ENCODE assay signal across 8 cellular contexts in the genomic region with DNA sequence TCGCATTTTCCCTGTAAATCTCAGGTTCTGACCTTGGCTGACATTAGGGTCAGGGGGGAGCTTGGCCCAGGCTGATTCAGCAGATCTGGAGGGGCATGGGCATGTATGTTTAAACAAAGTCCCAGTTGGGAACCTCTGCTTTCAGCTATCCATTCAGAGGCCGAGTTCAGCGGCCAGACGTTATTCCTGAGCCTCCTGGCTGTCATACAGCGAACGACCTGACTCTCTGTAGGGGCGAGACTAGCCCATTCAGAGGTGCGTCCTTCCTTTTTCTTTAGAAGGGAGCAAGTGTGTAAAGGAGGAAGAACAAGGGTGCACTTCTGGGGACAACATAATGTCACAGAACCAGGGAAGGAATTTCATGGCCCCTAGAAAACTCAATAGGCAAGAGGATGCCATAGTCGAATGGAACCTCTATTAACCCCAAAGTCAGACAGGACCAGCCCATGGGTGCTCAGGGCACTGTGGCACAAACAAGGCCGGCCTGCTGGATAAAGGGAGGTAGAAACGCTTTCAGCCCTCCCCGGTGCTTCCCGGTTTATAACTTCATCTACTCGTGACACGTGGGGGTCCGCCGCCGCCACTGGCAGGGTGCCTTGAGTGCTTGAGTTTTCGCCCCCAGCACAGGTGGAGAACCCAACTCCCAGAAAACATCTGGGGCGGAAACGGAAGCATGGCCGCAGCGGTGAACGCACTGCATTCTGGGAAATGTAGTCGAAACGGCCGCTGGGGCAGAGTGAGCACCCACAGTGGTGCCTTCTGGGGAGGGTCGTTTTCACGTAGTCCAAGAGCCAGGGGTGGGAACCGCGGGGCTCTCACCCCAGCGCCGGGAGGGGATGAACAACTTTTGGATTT. TPM values are rescaled to one million over a fixed set of nuclear protein-coding genes. Genes with fewer than 3 reads are reported as not detected.
DNase-seq lines count a peak whose midpoint lies in the region; ATAC-seq, FAIRE-seq and TF ChIP-seq lines count a peak whose summit lies in the region.

No MANE protein-coding gene starts in this region.

- FAIRE-seq in GM12891 (lab: Jason Lieb, UNC) = peak; percentile 95

- CTCF ChIA-PET in activated CD8-positive, alpha-beta memory T cell treated with anti-CD3 and anti-CD28 coated beads, Interleukin-2, amount 10 ng/mL, durations not matched to agents 7 days and 5 days (lab: Charles Lee) = interaction anchor here (1.1 to 1.6 kb wide), 3 partner anchors 16 to 342 kb away, joined by 3 to 9 read pairs (median 4); no protein-coding TSS in a partner anchor

- H3K27ac Mint-ChIP-seq in activated CD8-positive, alpha-beta memory T cell treated with anti-CD3 and anti-CD28 coated beads, Interleukin-2, amount 10 ng/mL, durations not matched to agents 7 days and 5 days = peak overlapping the region; percentile 78
- peak overlapping the region; percentile 79 for H3K27ac Mint-ChIP-seq in endothelial cell (ENCODE audit: unreplicated experiment)

- H3K27me3 ChIP-seq in mononuclear cell (ENCODE audit: insufficient read depth, low read length) = no peaks in the 10 kb centered on the region

- H3K9me3 ChIP-seq in mononuclear cell (ENCODE audit: low read depth, low read length) = no peaks in the 10 kb centered on the region

- TF ChIP-seq CTCF in endothelial cell (IDR thresholded peaks at IDR 0.05; ENCODE audit: unreplicated experiment) = no peak

- H3K36me3 Mint-ChIP-seq in activated CD8-positive, alpha-beta memory T cell treated with anti-CD3 and anti-CD28 coated beads, Interleukin-2, amount 10 ng/mL, durations not matched to agents 7 days and 5 days = no peaks in the 10 kb centered on the region
- H3K36me3 Mint-ChIP-seq in endothelial cell (ENCODE audit: low read depth, unreplicated experiment) = no peaks in the 10 kb centered on the region

- H3K4me1 ChIP-seq in mononuclear cell (ENCODE audit: insufficient read depth, low read length) = peaks cover 43% of the 10 kb centered on the region

- H3K4me1 Mint-ChIP-seq in activated CD8-positive, alpha-beta memory T cell treated with anti-CD3 and anti-CD28 coated beads, Interleukin-2, amount 10 ng/mL, durations not matched to agents 7 days and 5 days = peaks cover 33% of the 10 kb centered on the region
- H3K4me1 Mint-ChIP-seq in endothelial cell (ENCODE audit: unreplicated experiment) = peaks cover 20% of the 10 kb centered on the region

- H3K9me3 Mint-ChIP-seq in activated CD8-positive, alpha-beta memory T cell treated with anti-CD3 and anti-CD28 coated beads, Interleukin-2, amount 10 ng/mL, durations not matched to agents 7 days and 5 days (ENCODE audit: low read depth) = no peaks in the 10 kb centered on the region
- H3K9me3 Mint-ChIP-seq in endothelial cell (ENCODE audit: unreplicated experiment) = no peaks in the 10 kb centered on the region

- H3K27me3 Mint-ChIP-seq in activated CD8-positive, alpha-beta memory T cell treated with anti-CD3 and anti-CD28 coated beads, Interleukin-2, amount 10 ng/mL, durations not matched to agents 7 days and 5 days = no peaks in the 10 kb centered on the region
- H3K27me3 Mint-ChIP-seq in endothelial cell (ENCODE audit: unreplicated experiment) = no peaks in the 10 kb centered on the region

- peak overlapping the region; percentile 71 for H3K4me3 Mint-ChIP-seq in activated CD8-positive, alpha-beta memory T cell treated with anti-CD3 and anti-CD28 coated beads, Interleukin-2, amount 10 ng/mL, durations not matched to agents 7 days and 5 days
- H3K4me3 Mint-ChIP-seq in endothelial cell (ENCODE audit: unreplicated experiment) = no peak overlapping the region

- ATAC-seq in HG02623 (IDR thresholded peaks at IDR 0.05; ENCODE audit: unreplicated experiment) = peak; percentile 70
- ATAC-seq in activated CD8-positive, alpha-beta memory T cell treated with anti-CD3 and anti-CD28 coated beads, Interleukin-2, amount 10 ng/mL, durations not matched to agents 7 days and 5 days = peak; percentile 95

- peak overlapping the region; percentile 24 for H3K4me3 ChIP-seq in mononuclear cell (ENCODE audit: low read length)

- TF ChIP-seq POLR2A in GM12891 (IDR thresholded peaks at IDR 0.05; ENCODE audit: low read depth, low read length) = peak; percentile 49; the same call in 1 of the 2 replicates

- DNase-seq in GM12891 (ENCODE audit: insufficient read length, low spot score) (peak; percentile 63), NCI-H524 treated with DMSO at 0.1 percent for 48 hours (lab: John Stamatoyannopoulos, UW) (peak; percentile 24), endothelial cell (ENCODE audit: low spot score) (peak; percentile 64), NCI-H2196 treated with DMSO at 0.1 percent for 48 hours (lab: John Stamatoyannopoulos, UW; ENCODE audit: unreplicated experiment) (no peak)
- peak; percentile 86 for DNase-seq in activated CD8-positive, alpha-beta memory T cell treated with anti-CD3 and anti-CD28 coated beads, Interleukin-2, amount 10 ng/mL, durations not matched to agents 7 days and 5 days
- peak; percentile 49 to 60 for DNase-seq in stimulated activated CD8-positive, alpha-beta memory T cell treated with anti-CD3 and anti-CD28 coated beads, Interleukin-2, amount 100 ng/mL, for 1 hour (ENCODE audit: low read depth in 2 of 2)

TF ChIP-seq in GM12891, 5 proteins besides CTCF, POLR2A, EP300 and RAD21:
- TF ChIP-seq TAF1 (IDR thresholded peaks at IDR 0.05; ENCODE audit: low read depth, low read length) (no peak), PAX5 (IDR thresholded peaks at IDR 0.05; ENCODE audit: insufficient read depth, low read length, severe bottlenecking) (no peak), POU2F2 (IDR thresholded peaks at IDR 0.05; ENCODE audit: low read depth, low read length) (peak; percentile 40; the same call in 1 of the 2 replicates), SPI1 (IDR thresholded peaks at IDR 0.05; ENCODE audit: low read depth, low read length) (no peak), POLR2AphosphoS5 (IDR thresholded peaks at IDR 0.05; ENCODE audit: low read depth, low read length) (peak; percentile 67; the same call in 1 of the 2 replicates)

RNA-seq across cellular contexts. Expression of gene PLCG2, which starts 33.2 kb away (rescaled TPM):
- polyA plus RNA-seq in GM12891 (2012; ENCODE audit: low read depth, missing spikeins) = 139 TPM
- 10 to 100 TPM; 62.5 to 80.2 TPM for total RNA-seq in activated CD8-positive, alpha-beta memory T cell treated with anti-CD3 and anti-CD28 coated beads, Interleukin-2, amount 10 ng/mL, durations not matched to agents 7 days and 5 days
- total RNA-seq in endothelial cell (ENCODE audit: unreplicated experiment) = 103 TPM
- total RNA-seq in mononuclear cell = 31.9 TPM
